ENCODE assay signal across 8 cellular contexts in genomic region chr15:48810414-48811324, GRCh38. TPM values are rescaled to one million over a fixed set of nuclear protein-coding genes. Genes with fewer than 3 reads are reported as not detected.
DNase-seq lines count a peak whose midpoint lies in the region; ATAC-seq and TF ChIP-seq lines count a peak whose summit lies in the region.

Gene CEP152 (minus strand): TSS chr15:48811069. CDS start chr15:48805649, 5,420 bp downstream.

- H3K27ac ChIP-seq in coronary artery = peak within 1 kb of the TSS; percentile 15 to 47

- intact Hi-C loops in left colon (cut with DNase I, micrococcal nuclease) = no loop called here

- H3K4me3 ChIP-seq in coronary artery = peak within 1 kb of the TSS; percentile 85

- DNase-seq in C1 segment of cervical spinal cord (lab: John Stamatoyannopoulos, UW) (peak; percentile 24 to 99 (median 85)), NCI-H526 treated with DMSO at 0.1 percent for 48 hours (lab: John Stamatoyannopoulos, UW) (peak; percentile 98), coronary artery (ENCODE audit: low spot score) (peak; percentile 98), left colon (peak; percentile 98 to 99)
- DNase-seq in activated CD4-positive, alpha-beta T cell treated with anti-CD3 and anti-CD28 coated beads for 48 hours = peak; percentile 98
- peak; percentile 95 for DNase-seq in stimulated activated CD4-positive, alpha-beta T cell treated with anti-CD3 and anti-CD28 coated beads, Interleukin-1b, Interleukin-23, amount 100 ng/mL, for 4 hours (ENCODE audit: low read depth in 2 of 2)

- peak; percentile 92 for ATAC-seq in GM19351 (IDR thresholded peaks at IDR 0.05; ENCODE audit: unreplicated experiment)
- ATAC-seq in HG03520 (IDR thresholded peaks at IDR 0.05; ENCODE audit: unreplicated experiment) = peak; percentile 95
- peak; percentile 96 for ATAC-seq in left colon

- no peak for TF ChIP-seq CTCF in coronary artery (IDR thresholded peaks at IDR 0.05)

RNA-seq across cellular contexts. Expression of gene CEP152, which starts in this region (rescaled TPM):
- total RNA-seq in left colon = 1 to 10 TPM; 5.9 to 7.8 TPM

Comparison
In these comparisons a context has a peak if more than half of its experiments do, and no peak if none do; other contexts are left out.
1. Peak in every context shown above with its lines: DNase-seq, ATAC-seq, H3K4me3 ChIP-seq and H3K27ac ChIP-seq.